14 cellular contexts compared by ENCODE assay signal in the genomic region with DNA sequence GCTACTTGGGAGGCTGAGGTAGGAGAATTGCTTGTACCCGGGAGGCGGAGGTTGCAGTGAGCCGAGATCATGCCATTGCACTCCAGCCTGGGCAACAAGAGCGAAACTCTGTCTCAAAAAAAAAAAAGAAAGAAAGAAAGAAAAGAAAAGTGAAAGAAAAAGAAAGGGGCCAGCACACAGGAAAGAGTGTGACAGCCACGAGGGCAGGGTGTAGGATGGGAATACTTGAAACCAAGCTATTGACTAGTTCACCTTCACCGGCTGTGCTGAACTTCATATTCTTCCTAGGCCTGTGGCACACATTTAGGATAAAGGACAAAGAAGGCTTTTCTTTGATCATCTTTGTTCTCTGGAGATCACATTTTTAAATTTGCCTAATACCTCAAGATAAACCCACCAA. TPM values are rescaled to one million over a fixed set of nuclear protein-coding genes. Genes with fewer than 3 reads are reported as not detected.
"Had no signal": no experiment of that assay in that cellular context is flagged by ENCODE, and none has a peak within 500 bp of the region (broad histone marks: within the 10 kb centered on the region; RNA-seq: fewer than 3 reads in every experiment).

No MANE protein-coding gene starts in this region.

RNA-seq across cellular contexts. Expression of a gene that starts 9.7 kb away (rescaled TPM):
- total RNA-seq: activated CD4-positive, alpha-beta memory T cell treated with anti-CD3 and anti-CD28 coated beads, Interleukin-2, amount 10 ng/mL, durations not matched to agents 7 days and 5 days; activated CD4-positive, alpha-beta T cell treated with anti-CD3 and anti-CD28 coated beads for 36 hours; activated CD4-positive, alpha-beta T cell treated with anti-CD3 and anti-CD28 coated beads, Interleukin-2, amount 10 ng/mL, durations not matched to agents 7 days and 5 days; activated CD8-positive, alpha-beta memory T cell treated with anti-CD3 and anti-CD28 coated beads, Interleukin-2, amount 10 ng/mL, durations not matched to agents 7 days and 5 days; activated CD8-positive, alpha-beta T cell treated with anti-CD3 and anti-CD28 coated beads, Interleukin-2, amount 10 ng/mL, durations not matched to agents 7 days and 5 days; activated naive CD8-positive, alpha-beta T cell treated with anti-CD3 and anti-CD28 coated beads, Interleukin-2, amount 10 ng/mL, durations not matched to agents 7 days and 5 days; activated T-helper 2 cell treated with anti-CD3 and anti-CD28 coated beads, Interferon-gamma antibody, Interleukin-2, Interleukin-4, amounts not matched to agents 10 μg/mL and 5 μg/mL and 100 μg/mL, durations not matched to agents 14 hours and 24 hours and 36 hours; ascending aorta; bronchial epithelial cell; chondrocyte; T-helper 1 cell treated with Interleukin-12 subunit alpha and Interleukin-12 subunit beta and Interleukin-4 antibody, amounts not matched to agents 30 ng/mL and 1 ng/mL, for 36 hours; T-helper 2 cell treated with Interferon-gamma antibody and Interleukin-4, amounts not matched to agents 100 ng/mL and 5 ng/mL, for 36 hours; WTC11 had no signal
- polyA plus RNA-seq: cardiac muscle cell had no signal
